ENCODE assay signal across 14 cellular contexts in the genomic region with DNA sequence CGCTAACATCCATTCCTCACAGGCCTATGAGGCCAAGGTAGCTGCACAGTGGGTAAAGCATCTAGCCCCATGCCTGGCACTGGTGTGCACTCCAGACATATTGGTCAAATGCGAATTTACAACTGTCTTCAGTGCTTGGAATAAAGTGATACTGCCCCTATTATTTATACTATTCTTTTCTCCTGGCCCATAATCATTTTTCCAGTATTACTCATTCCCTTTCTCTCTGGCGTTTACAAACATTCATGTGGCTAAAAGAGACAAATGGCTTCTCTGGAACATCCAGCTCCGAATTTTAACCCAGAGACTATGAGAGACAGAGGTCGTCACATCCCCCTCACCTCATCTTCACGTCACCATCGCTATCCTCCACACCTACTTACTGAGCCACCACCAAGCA.
"Had no signal": no experiment of that assay in that cellular context is flagged by ENCODE, and none has a peak within 500 bp of the region (broad histone marks: within the 10 kb centered on the region; RNA-seq: fewer than 3 reads in every experiment).

No MANE protein-coding gene starts in this region.

- H3K27me3 Mint-ChIP-seq: activated naive CD4-positive, alpha-beta T cell treated with anti-CD3 and anti-CD28 coated beads, Interleukin-2, amount 50 U/mL, for 24 hours; naive thymus-derived CD4-positive, alpha-beta T cell had no signal

- H3K27ac ChIP-seq: dorsolateral prefrontal cortex, epithelial cell of prostate, neutrophil, tibial nerve, uterus had no signal

- H3K4me3 ChIP-seq: dorsolateral prefrontal cortex, tibial nerve, uterus had no signal

- H3K27me3 ChIP-seq: dorsolateral prefrontal cortex, neutrophil, tibial nerve, uterus had no signal

- H3K9me3 Mint-ChIP-seq: activated naive CD4-positive, alpha-beta T cell treated with anti-CD3 and anti-CD28 coated beads, Interleukin-2, amount 50 U/mL, for 24 hours; endodermal cell; naive thymus-derived CD4-positive, alpha-beta T cell had no signal

- DNase-seq: activated CD4-positive, alpha-beta T cell treated with anti-CD3 and anti-CD28 coated beads, Interleukin-2, amount 50 U/mL, for 4 hours; activated gamma-delta T cell; dorsolateral prefrontal cortex; endodermal cell; head of caudate nucleus; mesendoderm; naive thymus-derived CD4-positive, alpha-beta T cell; stimulated activated CD8-positive, alpha-beta memory T cell treated with anti-CD3 and anti-CD28 coated beads, Interleukin-4, amount 100 ng/mL, for 48 hours; stimulated activated naive CD4-positive, alpha-beta T cell treated with Interleukin-2 at 50 U/mL for 16 hours; uterus had no signal

- H3K4me1 ChIP-seq: uterus had no signal

- H3K4me1 Mint-ChIP-seq: activated naive CD4-positive, alpha-beta T cell treated with anti-CD3 and anti-CD28 coated beads, Interleukin-2, amount 50 U/mL, for 24 hours; naive thymus-derived CD4-positive, alpha-beta T cell had no signal

- H3K9me3 ChIP-seq: neutrophil, tibial nerve, uterus had no signal

- H3K4me3 Mint-ChIP-seq: activated naive CD4-positive, alpha-beta T cell treated with anti-CD3 and anti-CD28 coated beads, Interleukin-2, amount 50 U/mL, for 24 hours; endodermal cell; naive thymus-derived CD4-positive, alpha-beta T cell had no signal

- H3K36me3 ChIP-seq: neutrophil, uterus had no signal

- H3K36me3 Mint-ChIP-seq: activated naive CD4-positive, alpha-beta T cell treated with anti-CD3 and anti-CD28 coated beads, Interleukin-2, amount 50 U/mL, for 24 hours; naive thymus-derived CD4-positive, alpha-beta T cell had no signal

- H3K27ac Mint-ChIP-seq: activated naive CD4-positive, alpha-beta T cell treated with anti-CD3 and anti-CD28 coated beads, Interleukin-2, amount 50 U/mL, for 24 hours; naive thymus-derived CD4-positive, alpha-beta T cell had no signal

- ATAC-seq: naive thymus-derived CD4-positive, alpha-beta T cell had no signal
